25 cellular contexts compared by ENCODE assay signal in the genomic region with DNA sequence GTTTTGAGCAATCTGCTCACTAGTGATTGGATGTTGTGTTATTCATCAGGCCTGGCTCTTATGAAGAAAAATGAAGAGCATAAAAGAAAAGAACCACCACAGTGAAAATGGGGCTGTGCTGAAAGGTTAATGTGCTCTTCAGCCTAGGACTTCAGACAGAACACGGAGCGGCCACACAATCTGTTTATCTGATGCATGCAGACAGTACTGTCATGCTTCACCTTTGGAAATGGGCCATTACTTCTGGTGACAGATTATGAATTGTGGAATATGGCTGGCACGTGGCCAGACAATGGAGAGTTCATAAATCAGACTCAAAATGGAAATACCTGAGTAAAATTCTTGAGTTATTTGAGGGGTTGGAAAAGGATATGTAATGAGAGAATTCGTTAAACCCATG.
"Had no signal": no experiment of that assay in that cellular context is flagged by ENCODE, and none has a peak within 500 bp of the region (broad histone marks: within the 10 kb centered on the region; RNA-seq: fewer than 3 reads in every experiment).

No MANE protein-coding gene starts in this region.

- H3K4me3 Mint-ChIP-seq: activated B cell treated with CpG ODN at 0.5 μM for 24 hours; activated CD4-positive, alpha-beta T cell treated with anti-CD3 and anti-CD28 coated beads for 36 hours; activated naive CD8-positive, alpha-beta T cell treated with anti-CD3 and anti-CD28 coated beads for 36 hours; activated T-cell treated with anti-CD3 and anti-CD28 coated beads, Interleukin-2, amount 50 U/mL, for 4 hours; central memory CD8-positive, alpha-beta T cell; natural killer cell had no signal

- H3K9me3 ChIP-seq: psoas muscle had no signal

- H3K36me3 Mint-ChIP-seq: natural killer cell had no signal

- DNase-seq: activated B cell treated with CpG ODN at 0.5 μM for 24 hours; activated CD4-positive, alpha-beta T cell treated with anti-CD3 and anti-CD28 coated beads for 36 hours; activated CD4-positive, alpha-beta T cell treated with anti-CD3 and anti-CD28 coated beads, Interleukin-2, amount 50 U/mL, for 4 hours; activated CD8-positive, alpha-beta memory T cell treated with anti-CD3 and anti-CD28 coated beads, Interleukin-2, amount 50 U/mL, for 48 hours; activated naive CD4-positive, alpha-beta T cell treated with Interleukin-2 at 50 U/mL for 16 hours; activated naive CD8-positive, alpha-beta T cell treated with anti-CD3 and anti-CD28 coated beads for 36 hours; activated T-cell treated with anti-CD3 and anti-CD28 coated beads, Interleukin-2, amount 50 U/mL, for 4 hours; amniotic stem cell; cortex of kidney; effector CD4-positive, alpha-beta T cell; heart left ventricle; left ventricle myocardium superior; mammary epithelial cell; midbrain; natural killer cell; psoas muscle; spleen; stimulated activated CD4-positive, alpha-beta T cell treated with anti-CD3 and anti-CD28 coated beads, Interleukin-4, amount 100 ng/mL, for 1 hour; stimulated activated naive CD8-positive, alpha-beta T cell treated with anti-CD3 and anti-CD28 coated beads, Interleukin-15, Interleukin-2, amounts not matched to agents 100 U/mL and 50 U/mL, for 24 hours; T1000; upper lobe of left lung had no signal

- H3K4me1 ChIP-seq: breast epithelium, heart left ventricle, psoas muscle, right atrium auricular region, spleen, upper lobe of left lung had no signal

- H3K9me3 Mint-ChIP-seq: central memory CD8-positive, alpha-beta T cell; natural killer cell had no signal

- H3K4me1 Mint-ChIP-seq: activated B cell treated with CpG ODN at 0.5 μM for 24 hours; activated CD4-positive, alpha-beta T cell treated with anti-CD3 and anti-CD28 coated beads for 36 hours; activated naive CD8-positive, alpha-beta T cell treated with anti-CD3 and anti-CD28 coated beads for 36 hours; central memory CD8-positive, alpha-beta T cell; natural killer cell had no signal

- H3K4me3 ChIP-seq: breast epithelium, heart left ventricle, psoas muscle, right atrium auricular region, spleen, upper lobe of left lung had no signal

- H3K27me3 Mint-ChIP-seq: activated B cell treated with CpG ODN at 0.5 μM for 24 hours; activated CD4-positive, alpha-beta T cell treated with anti-CD3 and anti-CD28 coated beads for 36 hours; activated naive CD8-positive, alpha-beta T cell treated with anti-CD3 and anti-CD28 coated beads for 36 hours; central memory CD8-positive, alpha-beta T cell had no signal

- H3K36me3 ChIP-seq: breast epithelium, heart left ventricle, right atrium auricular region, spleen, upper lobe of left lung had no signal

- ATAC-seq: activated CD4-positive, alpha-beta T cell treated with anti-CD3 and anti-CD28 coated beads for 36 hours; activated T-cell treated with anti-CD3 and anti-CD28 coated beads, Interleukin-2, amount 50 U/mL, for 4 hours; heart left ventricle; left ventricle myocardium superior; natural killer cell; psoas muscle; stimulated activated naive CD8-positive, alpha-beta T cell treated with anti-CD3 and anti-CD28 coated beads, Interleukin-15, Interleukin-2, amounts not matched to agents 100 U/mL and 50 U/mL, for 24 hours had no signal

- H3K27ac Mint-ChIP-seq: activated B cell treated with CpG ODN at 0.5 μM for 24 hours; activated CD4-positive, alpha-beta T cell treated with anti-CD3 and anti-CD28 coated beads for 36 hours; activated naive CD8-positive, alpha-beta T cell treated with anti-CD3 and anti-CD28 coated beads for 36 hours; activated T-helper 2 cell treated with anti-CD3 and anti-CD28 coated beads, Interferon-gamma antibody, Interleukin-2, Interleukin-4, amounts not matched to agents 10 μg/mL and 5 μg/mL and 100 μg/mL, durations not matched to agents 14 hours and 24 hours and 36 hours; natural killer cell had no signal

- H3K27ac ChIP-seq: breast epithelium, heart left ventricle, psoas muscle, right atrium auricular region, spleen, upper lobe of left lung had no signal

- H3K27me3 ChIP-seq: breast epithelium, heart left ventricle, right atrium auricular region, spleen, upper lobe of left lung had no signal
